9 cellular contexts compared by ENCODE assay signal in genomic region chr2:74498500-74499268, GRCh38. TPM values are rescaled to one million over a fixed set of nuclear protein-coding genes. Genes with fewer than 3 reads are reported as not detected.
DNase-seq lines count a peak whose midpoint lies in the region; ATAC-seq and TF ChIP-seq lines count a peak whose summit lies in the region.
"Had no signal": no experiment of that assay in that cellular context is flagged by ENCODE, and none has a peak within 500 bp of the region (broad histone marks: within the 10 kb centered on the region; RNA-seq: fewer than 3 reads in every experiment).

No MANE protein-coding gene starts in this region.

- peaks cover 31% of the 10 kb centered on the region for H3K27me3 ChIP-seq in CD4-positive, alpha-beta memory T cell (ENCODE audit: insufficient read depth, low read length)
- H3K27me3 ChIP-seq in IMR-90 (ENCODE audit: control insufficient read depth, insufficient read depth, low read length) (peaks cover 38% of the 10 kb centered on the region), brain microvascular endothelial cell (replicated peaks) (peaks cover 17% of the 10 kb centered on the region), mesenchymal stem cell (ENCODE audit: control insufficient read depth in 1 of 2, insufficient read depth in 1 of 2, low read length in 2 of 2) (peaks cover 0 to 55% of the 10 kb centered on the region in 2 experiments)

- no peaks in the 10 kb centered on the region for H3K9me3 Mint-ChIP-seq in CD4-positive, alpha-beta memory T cell

- TF ChIP-seq RAD21 in IMR-90 (IDR thresholded peaks at IDR 0.05; ENCODE audit: low read length): no peak

- H2AK5ac ChIP-seq in IMR-90 (ENCODE audit: low read depth, low read length): no peak overlapping the region
- H2AK5ac ChIP-seq in mesenchymal stem cell (ENCODE audit: low read length, severe bottlenecking): no peak overlapping the region

- H3K36me3 Mint-ChIP-seq in CD4-positive, alpha-beta memory T cell: peaks cover under 1 to 9% of the 10 kb centered on the region in 2 donors

- peaks cover 7% of the 10 kb centered on the region for H3K36me3 ChIP-seq in CD4-positive, alpha-beta memory T cell (ENCODE audit: insufficient read depth, low read length)
- peaks cover 3% of the 10 kb centered on the region; the same call in 1 of the 2 replicates for H3K36me3 ChIP-seq in IMR-90 (ENCODE audit: control insufficient read depth, insufficient read depth, low read length)
- peaks cover 6% of the 10 kb centered on the region for H3K36me3 ChIP-seq in brain microvascular endothelial cell (replicated peaks)
- H3K36me3 ChIP-seq in mesenchymal stem cell (ENCODE audit: control insufficient read depth in 1 of 2, insufficient read depth in 2 of 2, low read depth in 1 of 2, low read length in 2 of 2): peaks cover 1 to 10% of the 10 kb centered on the region in 2 experiments

- H2BK5ac ChIP-seq in IMR-90 (ENCODE audit: low read depth, low read length, poor library complexity, severe bottlenecking): no peak overlapping the region
- H2BK5ac ChIP-seq in mesenchymal stem cell (ENCODE audit: low read depth, low read length, poor library complexity, severe bottlenecking): no peak overlapping the region

- peak in 3 of 5 donors; percentile 14 to 29 (median 19) for DNase-seq in CD4-positive, alpha-beta memory T cell
- DNase-seq in IMR-90: no peak
- no peak for DNase-seq in brain microvascular endothelial cell
- peak; percentile 52 for DNase-seq in mesenchymal stem cell
- no peak for DNase-seq in C1 segment of cervical spinal cord (lab: John Stamatoyannopoulos, UW)
- no peak for DNase-seq in activated gamma-delta T cell treated with Interleukin-2 at 50 U/mL for 16 hours
- DNase-seq: left cardiac atrium had no signal

- intact Hi-C loops in CD4-positive, alpha-beta memory T cell (cut with micrococcal nuclease): no loop called here
- intact Hi-C loops in IMR-90 (cut with micrococcal nuclease): no loop called here

- H3K9me3 ChIP-seq in CD4-positive, alpha-beta memory T cell (ENCODE audit: control insufficient read depth in 1 of 2, low read length in 2 of 2): no peaks in the 10 kb centered on the region
- no peaks in the 10 kb centered on the region for H3K9me3 ChIP-seq in IMR-90 (ENCODE audit: control insufficient read depth, insufficient read depth, low read length)
- H3K9me3 ChIP-seq in mesenchymal stem cell (ENCODE audit: control insufficient read depth, low read length): no peaks in the 10 kb centered on the region

- H3K4me2 ChIP-seq in IMR-90 (ENCODE audit: low read depth, low read length): peak overlapping the region; percentile 74
- H3K4me2 ChIP-seq in mesenchymal stem cell (ENCODE audit: low read length, poor library complexity, severe bottlenecking): peak overlapping the region; percentile 75

- H3K23ac ChIP-seq in IMR-90 (ENCODE audit: low read depth, low read length): no peak overlapping the region
- peak overlapping the region in 1 of 2 experiments; percentile 99 for H3K23ac ChIP-seq in mesenchymal stem cell (ENCODE audit: low read length in 2 of 2)

- H3K27me3 Mint-ChIP-seq in CD4-positive, alpha-beta memory T cell: peaks cover 15 to 45% of the 10 kb centered on the region in 2 donors

- H3K9me1 ChIP-seq in IMR-90 (ENCODE audit: insufficient read depth, low read length): no peaks in the 10 kb centered on the region

- H3K27ac ChIP-seq in CD4-positive, alpha-beta memory T cell (ENCODE audit: low read depth, low read length): no peak overlapping the region
- H3K27ac ChIP-seq in IMR-90 (ENCODE audit: insufficient read depth, low read length): no peak overlapping the region
- no peak overlapping the region for H3K27ac ChIP-seq in brain microvascular endothelial cell
- H3K27ac ChIP-seq in mesenchymal stem cell (ENCODE audit: low read length, poor library complexity, severe bottlenecking): no peak overlapping the region

- no peak overlapping the region for H2BK12ac ChIP-seq in mesenchymal stem cell (ENCODE audit: low read length in 2 of 2)

- in situ Hi-C loops in IMR-90 (cut with MboI; ENCODE audit: low sequenced_read_pairs) (loop anchor here (25.0 kb wide), 1 partner anchor 364 kb away; no protein-coding TSS in a partner anchor), brain microvascular endothelial cell (cut with HindIII; ENCODE audit: low pct_ligation_motif_present, low sequenced_read_pairs) (no loop called here)

- peaks cover 10 to 56% (median 34%) of the 10 kb centered on the region in 4 donors for H3K4me1 Mint-ChIP-seq in CD4-positive, alpha-beta memory T cell

- no peak overlapping the region for H2BK120ac ChIP-seq in IMR-90 (ENCODE audit: low read depth, low read length)
- no peak overlapping the region for H2BK120ac ChIP-seq in mesenchymal stem cell (ENCODE audit: low read depth, low read length)

- H2AFZ ChIP-seq in IMR-90 (replicated peaks; ENCODE audit: low read length, poor library complexity) (peak overlapping the region; percentile 76), mesenchymal stem cell (ENCODE audit: low read depth, low read length) (no peak overlapping the region)

- dilution Hi-C loops in IMR-90 (cut with HindIII; ENCODE audit: low sequenced_read_pairs, unreplicated experiment): no loop called here

- BruUV-seq in IMR-90 (replicated peaks; lab: Mats Ljungman, UMichigan): no TSS peak

- H4K8ac ChIP-seq in IMR-90 (ENCODE audit: low read depth in 2 of 2, low read length in 2 of 2) (no peak overlapping the region; a peak in 1 of 4 replicates), mesenchymal stem cell (ENCODE audit: low read length) (no peak overlapping the region)

- H3K79me1 ChIP-seq in IMR-90 (ENCODE audit: low read depth in 1 of 2, low read length in 2 of 2) (peaks cover 0 to 11% of the 10 kb centered on the region in 2 experiments; a peak in 2 of 4 replicates), mesenchymal stem cell (replicated peaks; ENCODE audit: low read length, poor library complexity, severe bottlenecking) (peaks cover 3% of the 10 kb centered on the region)

- peak overlapping the region in 4 of 7 donors; percentile 32 to 63 (median 43) for H3K27ac Mint-ChIP-seq in CD4-positive, alpha-beta memory T cell

- H3K4me3 ChIP-seq in CD4-positive, alpha-beta memory T cell (ENCODE audit: low read length in 2 of 2): peak overlapping the region; percentile 52 to 64
- peak overlapping the region; percentile 12; the same call in 1 of the 2 replicates for H3K4me3 ChIP-seq in IMR-90 (ENCODE audit: insufficient read depth, low read depth, low read length)
- peak overlapping the region; percentile 45 for H3K4me3 ChIP-seq in brain microvascular endothelial cell (ENCODE audit: low read depth, low read length)
- peak overlapping the region; percentile 40 to 77 for H3K4me3 ChIP-seq in mesenchymal stem cell (ENCODE audit: insufficient read depth in 1 of 2, low read depth in 1 of 2, low read length in 2 of 2)

- H3K18ac ChIP-seq in IMR-90 (ENCODE audit: low read depth, low read length): no peak overlapping the region
- H3K18ac ChIP-seq in mesenchymal stem cell (ENCODE audit: low read depth in 1 of 2, low read length in 2 of 2): peak overlapping the region in 1 of 2 experiments; percentile 28

- WGBS in IMR-90 (ENCODE audit: extremely low coverage in 2 of 2, insufficient read length in 1 of 2), 2 experiments: 11% methylated on average over 18 of the region's 41 CpGs; no CpG with 5 or more reads in 1 of the 2 experiments
- WGBS in mesenchymal stem cell: under 1% methylated on average over 41 of the region's 41 CpGs

- peak; percentile 18; the same call in 1 of the 2 replicates for ATAC-seq in IMR-90 (ENCODE audit: low read depth)
- ATAC-seq in GM21737 (IDR thresholded peaks at IDR 0.05; ENCODE audit: unreplicated experiment): no peak
- no peak for ATAC-seq in GM18861 (IDR thresholded peaks at IDR 0.05; ENCODE audit: unreplicated experiment)

- no peak overlapping the region for H3K56ac ChIP-seq in IMR-90 (ENCODE audit: extremely low read depth, insufficient read depth, low read length)

- H3K14ac ChIP-seq in IMR-90 (replicated peaks; ENCODE audit: low read depth, low read length) (no peak overlapping the region), mesenchymal stem cell (ENCODE audit: low read length in 2 of 2) (peak overlapping the region in 1 of 2 experiments; percentile 28)

- H3K9ac ChIP-seq in IMR-90 (ENCODE audit: low read depth, low read length) (no peak overlapping the region), mesenchymal stem cell (ENCODE audit: low read length) (peak overlapping the region; percentile 77)

- H2AK9ac ChIP-seq in IMR-90 (replicated peaks; ENCODE audit: low read depth, low read length, poor library complexity): no peak overlapping the region

- peak overlapping the region; percentile 78 to 96 (median 89) for H3K4me3 Mint-ChIP-seq in CD4-positive, alpha-beta memory T cell

- H4K20me1 ChIP-seq in IMR-90 (ENCODE audit: insufficient read depth, low read length): no peaks in the 10 kb centered on the region

- H4K91ac ChIP-seq in IMR-90 (ENCODE audit: insufficient read depth, low read depth, low read length) (no peak overlapping the region), mesenchymal stem cell (ENCODE audit: low read length) (no peak overlapping the region)

- TF ChIP-seq POLR2A in IMR-90 (IDR thresholded peaks at IDR 0.05; ENCODE audit: low read depth, low read length): no peak

- no peak overlapping the region for H4K5ac ChIP-seq in IMR-90 (ENCODE audit: low read depth, low read length)

- TF ChIP-seq CTCF in IMR-90 (conservative IDR thresholded peaks at IDR 0.05; ENCODE audit: low read depth, low read length): no peak
- no peak for TF ChIP-seq CTCF in brain microvascular endothelial cell (IDR thresholded peaks at IDR 0.05; ENCODE audit: low read depth, low read length, missing control alignments)

- H2BK15ac ChIP-seq in IMR-90 (ENCODE audit: low read depth, low read length): no peak overlapping the region
- no peak overlapping the region for H2BK15ac ChIP-seq in mesenchymal stem cell (ENCODE audit: low read depth, poor library complexity, severe bottlenecking)

- H3K4ac ChIP-seq in IMR-90 (ENCODE audit: low read depth, low read length) (no peak overlapping the region), mesenchymal stem cell (ENCODE audit: low read depth in 1 of 2, low read length in 2 of 2) (no peak overlapping the region)

- POLR2A ChIA-PET in CD4-positive, alpha-beta memory T cell (lab: Charles Lee; ENCODE audit: partially characterized antibody): interaction anchor here (0.9 to 8.0 kb wide), 7 partner anchors 9 to 40 kb away, joined by 3 to 28 read pairs (median 9); partner anchors contain the start of genes CCDC142, MRPL53, PCGF1 and TTC31
- POLR2A ChIA-PET in IMR-90 (lab: Charles Lee; ENCODE audit: unreplicated experiment): no interaction called here

- peaks cover 36% of the 10 kb centered on the region for H3K4me1 ChIP-seq in CD4-positive, alpha-beta memory T cell (ENCODE audit: insufficient read depth, low read length)
- H3K4me1 ChIP-seq in IMR-90 (ENCODE audit: control insufficient read depth, insufficient read depth, low read length) (peaks cover 13% of the 10 kb centered on the region), mesenchymal stem cell (ENCODE audit: control insufficient read depth, insufficient read depth, low read depth, low read length) (peaks cover 43% of the 10 kb centered on the region)

- CTCF ChIA-PET in CD4-positive, alpha-beta memory T cell (lab: Charles Lee; ENCODE audit: partially characterized antibody): interaction anchor here (1.3 to 2.3 kb wide), 2 partner anchors 16 to 89 kb away, joined by 5 to 9 read pairs; partner anchors contain the start of genes CCDC142 and TTC31
- CTCF ChIA-PET in IMR-90 (lab: Yijun Ruan, JAX): interaction anchor here (0.6 to 0.7 kb wide), 2 partner anchors 12 to 89 kb away, joined by 3 to 8 read pairs; no protein-coding TSS in a partner anchor

- no peak overlapping the region for H2BK20ac ChIP-seq in IMR-90 (ENCODE audit: low read depth, low read length)

RNA-seq across cellular contexts. Expression of gene LBX2, which starts 0.7 kb away (rescaled TPM):
- under 1 TPM in 1 of 2 experiments, not detected in 1; 0.30 TPM for total RNA-seq in CD4-positive, alpha-beta memory T cell
- polyA plus RNA-seq in CD4-positive, alpha-beta memory T cell: under 1 TPM in 1 of 2 donors, not detected in 1; 0.23 TPM
- total RNA-seq in IMR-90 (2012; rRNA removed): 0.18 and 0.56 TPM in 2 replicates
- 0.62 and 0.66 TPM in 2 replicates for polyA plus RNA-seq in IMR-90 (2012; rRNA removed)
- polyA plus RNA-seq in IMR-90 (2012; cell fraction: cytosol; rRNA removed): 0.38 and 1.0 TPM in 2 replicates
- polyA plus RNA-seq in IMR-90 (2012; cell fraction: nucleus; rRNA removed; ENCODE audit: low replicate concordance): 0.70 and 1.8 TPM in 2 replicates
- polyA plus RNA-seq in mesenchymal stem cell (2013, experiment 1 of 2): 1.8 TPM
- polyA plus RNA-seq in mesenchymal stem cell (2013, experiment 2 of 2): 1.9 TPM

RNA-seq across cellular contexts. Expression of gene PCGF1, which starts 8.8 kb away (rescaled TPM):
- 10 to 100 TPM; 31.1 to 42.2 TPM for total RNA-seq in CD4-positive, alpha-beta memory T cell
- 10 to 100 TPM; 10.4 to 16.7 TPM for polyA plus RNA-seq in CD4-positive, alpha-beta memory T cell
- 29.2 and 31.4 TPM in 2 replicates for total RNA-seq in IMR-90 (2012; rRNA removed)
- polyA plus RNA-seq in IMR-90 (2012; rRNA removed): 23.4 and 28.7 TPM in 2 replicates
- 13.6 and 21.3 TPM in 2 replicates for polyA plus RNA-seq in IMR-90 (2012; cell fraction: cytosol; rRNA removed)
- polyA plus RNA-seq in IMR-90 (2012; cell fraction: nucleus; rRNA removed; ENCODE audit: low replicate concordance): 24.3 and 41.7 TPM in 2 replicates
- polyA plus RNA-seq in mesenchymal stem cell (2013, experiment 1 of 2): 18.7 TPM
- 17.4 TPM for polyA plus RNA-seq in mesenchymal stem cell (2013, experiment 2 of 2)

RNA-seq across cellular contexts. Expression of gene TLX2, which starts 15.6 kb away (rescaled TPM):
- total RNA-seq in CD4-positive, alpha-beta memory T cell: under 1 TPM; 0.52 to 0.53 TPM
- polyA plus RNA-seq in CD4-positive, alpha-beta memory T cell: under 1 TPM; 0.14 to 0.33 TPM
- total RNA-seq in IMR-90 (2012; rRNA removed): not detected in 2 replicates
- not detected in 2 replicates for polyA plus RNA-seq in IMR-90 (2012; rRNA removed)
- polyA plus RNA-seq in IMR-90 (2012; cell fraction: cytosol; rRNA removed): 0.01 TPM in 1 of 2 replicates, not detected in the other
- polyA plus RNA-seq in IMR-90 (2012; cell fraction: nucleus; rRNA removed; ENCODE audit: low replicate concordance): not detected in 2 replicates
- polyA plus RNA-seq in mesenchymal stem cell (2013, experiment 1 of 2): not detected
- not detected for polyA plus RNA-seq in mesenchymal stem cell (2013, experiment 2 of 2)
- total RNA-seq: left cardiac atrium had no signal

RNA-seq across cellular contexts. Expression of gene TTC31, which starts 15.8 kb away (rescaled TPM):
- total RNA-seq in CD4-positive, alpha-beta memory T cell: 10 to 100 TPM; 43.7 to 46.9 TPM
- polyA plus RNA-seq in CD4-positive, alpha-beta memory T cell: 10 to 100 TPM; 17.0 to 19.2 TPM
- 6.3 and 9.2 TPM in 2 replicates for total RNA-seq in IMR-90 (2012; rRNA removed)
- polyA plus RNA-seq in IMR-90 (2012; rRNA removed): 18.8 and 20.5 TPM in 2 replicates
- polyA plus RNA-seq in IMR-90 (2012; cell fraction: cytosol; rRNA removed): 10.7 and 13.0 TPM in 2 replicates
- 90.3 and 92.6 TPM in 2 replicates for polyA plus RNA-seq in IMR-90 (2012; cell fraction: nucleus; rRNA removed; ENCODE audit: low replicate concordance)
- 11.1 TPM for polyA plus RNA-seq in mesenchymal stem cell (2013, experiment 1 of 2)
- 10.9 TPM for polyA plus RNA-seq in mesenchymal stem cell (2013, experiment 2 of 2)

RNA-seq across cellular contexts. Expression of gene CCDC142, which starts 15.9 kb away (rescaled TPM):
- 10 to 100 TPM; 63.9 to 67.6 TPM for total RNA-seq in CD4-positive, alpha-beta memory T cell
- 10 to 100 TPM in 1 of 2 donors, 1 to 10 TPM in 1; 3.6 to 10.2 TPM for polyA plus RNA-seq in CD4-positive, alpha-beta memory T cell
- 6.1 and 8.4 TPM in 2 replicates for total RNA-seq in IMR-90 (2012; rRNA removed)
- 11.1 and 14.0 TPM in 2 replicates for polyA plus RNA-seq in IMR-90 (2012; rRNA removed)
- 2.8 and 4.6 TPM in 2 replicates for polyA plus RNA-seq in IMR-90 (2012; cell fraction: cytosol; rRNA removed)
- polyA plus RNA-seq in IMR-90 (2012; cell fraction: nucleus; rRNA removed; ENCODE audit: low replicate concordance): 53.9 and 76.0 TPM in 2 replicates
- polyA plus RNA-seq in mesenchymal stem cell (2013, experiment 1 of 2): 5.0 TPM
- 5.2 TPM for polyA plus RNA-seq in mesenchymal stem cell (2013, experiment 2 of 2)

Comparison
In these comparisons a context has a peak if more than half of its experiments do, and no peak if none do; other contexts are left out.
1. DNase-seq: peak in CD4-positive, alpha-beta memory T cell (3 of 5) and mesenchymal stem cell (single experiment); none in IMR-90 (single experiment), brain microvascular endothelial cell (single experiment), C1 segment of cervical spinal cord (0 of 14) and activated gamma-delta T cell treated with Interleukin-2 at 50 U/mL for 16 hours (single experiment).
2. Peak in every context shown above with its lines, with median percentiles within 50 percentile points of each other: H3K4me3 ChIP-seq.